In the genomic region with DNA sequence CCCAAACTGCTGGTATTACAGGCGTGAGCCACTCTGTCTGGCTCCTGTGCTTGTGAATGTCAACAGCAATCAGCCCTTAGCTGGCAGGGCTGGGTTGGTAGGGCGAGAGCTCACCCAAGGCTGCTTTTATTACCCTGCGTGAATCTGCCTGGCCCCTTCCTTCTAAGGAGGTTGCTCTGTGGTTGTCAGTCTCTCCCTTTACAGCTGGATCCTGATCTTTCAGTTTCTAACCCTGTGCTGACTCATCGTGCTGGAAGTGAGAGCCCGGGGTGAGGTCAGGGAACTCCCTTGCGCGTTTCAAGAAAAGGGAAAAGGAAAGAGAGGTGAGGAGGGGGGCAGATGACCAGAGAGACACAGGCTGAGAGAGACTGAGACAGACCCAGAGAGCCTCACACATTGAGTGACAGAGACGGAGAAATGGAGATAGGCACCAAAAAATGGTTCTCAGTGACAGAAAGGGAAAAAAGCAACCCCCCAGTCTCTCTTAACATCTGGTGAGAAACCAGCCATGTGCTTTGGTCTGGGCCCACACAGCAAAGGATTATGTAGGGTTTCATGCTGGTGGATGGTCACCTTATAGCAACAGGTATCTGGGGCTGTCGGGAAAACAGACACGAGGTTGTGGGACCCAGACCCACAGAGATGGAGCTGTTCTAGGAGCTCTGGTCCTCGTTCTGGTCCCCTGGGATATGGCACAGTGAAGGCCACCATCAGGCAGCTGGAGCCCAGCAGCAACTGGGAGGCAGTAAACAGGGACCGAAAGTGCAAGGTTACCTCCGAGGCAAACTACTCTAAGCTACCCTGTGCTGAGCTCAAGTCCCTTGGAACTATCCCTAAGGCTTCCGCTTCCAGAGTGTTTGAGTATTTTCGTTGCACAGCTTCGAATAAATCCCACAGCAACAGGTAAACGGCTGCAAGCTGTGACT, we compare ENCODE assay signal across 9 cellular contexts. TPM values are rescaled to one million over a fixed set of nuclear protein-coding genes. Genes with fewer than 3 reads are reported as not detected.
DNase-seq lines count a peak whose midpoint lies in the region; ATAC-seq lines count a peak whose summit lies in the region.
"Had no signal": no experiment of that assay in that cellular context is flagged by ENCODE, and none has a peak within 500 bp of the region (broad histone marks: within the 10 kb centered on the region; RNA-seq: fewer than 3 reads in every experiment).

No MANE protein-coding gene starts in this region.

- H3K9me3 ChIP-seq in HUES48 (ENCODE audit: control insufficient read depth, insufficient read depth, low read length) (no peaks in the 10 kb centered on the region), skeletal muscle satellite cell (replicated peaks; ENCODE audit: low read length) (no peaks in the 10 kb centered on the region)

- H3K9ac ChIP-seq in HUES48 (ENCODE audit: low read depth, low read length) (no peak overlapping the region), skeletal muscle satellite cell (ENCODE audit: low read depth, low read length) (peak overlapping the region; percentile 12)

- DNase-seq in DMS53 (lab: John Stamatoyannopoulos, UW) (peak; percentile 7), DMS53 treated with DMSO at 0.1 percent for 48 hours (lab: John Stamatoyannopoulos, UW; ENCODE audit: unreplicated experiment) (no peak), left cardiac atrium (peak; percentile 64), hippocampal formation (lab: John Stamatoyannopoulos, UW) (no peak), NCI-H128 (lab: John Stamatoyannopoulos, UW; ENCODE audit: unreplicated experiment) (no peak)
- DNase-seq in activated CD8-positive, alpha-beta T cell treated with anti-CD3 and anti-CD28 coated beads, Interleukin-2, amount 10 ng/mL, durations not matched to agents 7 days and 5 days: peak; percentile 36

- no peaks in the 10 kb centered on the region for H3K9me3 Mint-ChIP-seq in activated CD8-positive, alpha-beta T cell treated with anti-CD3 and anti-CD28 coated beads, Interleukin-2, amount 10 ng/mL, durations not matched to agents 7 days and 5 days (ENCODE audit: insufficient read depth)

- H3K4me1 Mint-ChIP-seq in activated CD8-positive, alpha-beta T cell treated with anti-CD3 and anti-CD28 coated beads, Interleukin-2, amount 10 ng/mL, durations not matched to agents 7 days and 5 days (ENCODE audit: low read depth): peaks cover 48% of the 10 kb centered on the region

- H3K4me3 Mint-ChIP-seq in activated CD8-positive, alpha-beta T cell treated with anti-CD3 and anti-CD28 coated beads, Interleukin-2, amount 10 ng/mL, durations not matched to agents 7 days and 5 days: no peak overlapping the region

- peak overlapping the region; percentile 4 for H3K27ac Mint-ChIP-seq in activated CD8-positive, alpha-beta T cell treated with anti-CD3 and anti-CD28 coated beads, Interleukin-2, amount 10 ng/mL, durations not matched to agents 7 days and 5 days

- H3K27me3 Mint-ChIP-seq in activated CD8-positive, alpha-beta T cell treated with anti-CD3 and anti-CD28 coated beads, Interleukin-2, amount 10 ng/mL, durations not matched to agents 7 days and 5 days (ENCODE audit: low read depth): no peaks in the 10 kb centered on the region

- H3K27me3 ChIP-seq in HUES48 (ENCODE audit: control insufficient read depth, insufficient read depth, low read length) (no peaks in the 10 kb centered on the region), skeletal muscle satellite cell (ENCODE audit: control insufficient read depth, insufficient read depth, low read length) (no peaks in the 10 kb centered on the region)

- intact Hi-C loops in left cardiac atrium (cut with DNase I): no loop called here

- H3K36me3 ChIP-seq in HUES48 (ENCODE audit: control insufficient read depth, insufficient read depth, low read length): peaks cover 15% of the 10 kb centered on the region
- H3K36me3 ChIP-seq in skeletal muscle satellite cell (ENCODE audit: insufficient read depth, low read length): no peaks in the 10 kb centered on the region

- no peaks in the 10 kb centered on the region for H3K36me3 Mint-ChIP-seq in activated CD8-positive, alpha-beta T cell treated with anti-CD3 and anti-CD28 coated beads, Interleukin-2, amount 10 ng/mL, durations not matched to agents 7 days and 5 days (ENCODE audit: low read depth)

- H3K4me1 ChIP-seq in HUES48 (ENCODE audit: control insufficient read depth, insufficient read depth, low read length) (peaks cover 16% of the 10 kb centered on the region), skeletal muscle satellite cell (ENCODE audit: control insufficient read depth, insufficient read depth, low read length) (peaks cover 40% of the 10 kb centered on the region)

- CTCF ChIA-PET in activated CD8-positive, alpha-beta T cell treated with anti-CD3 and anti-CD28 coated beads, Interleukin-2, amount 10 ng/mL, durations not matched to agents 7 days and 5 days (lab: Charles Lee): interaction anchor here (1.5 to 5.6 kb wide), 3 partner anchors 25 to 164 kb away, joined by 5 to 44 read pairs (median 10); a partner anchor contains a TSS

- H3K4me3 ChIP-seq in HUES48 (ENCODE audit: low read depth, low read length): no peak overlapping the region
- H3K4me3 ChIP-seq in skeletal muscle satellite cell (ENCODE audit: low read length): no peak overlapping the region

- H3K27ac ChIP-seq in HUES48 (ENCODE audit: low read depth, low read length): peak overlapping the region; percentile 57
- H3K27ac ChIP-seq: 22Rv1 had no signal

- peak; percentile 51 for ATAC-seq in activated CD8-positive, alpha-beta T cell treated with anti-CD3 and anti-CD28 coated beads, Interleukin-2, amount 10 ng/mL, durations not matched to agents 7 days and 5 days
- peak; percentile 35 to 79 for ATAC-seq in left cardiac atrium

- H3K4me2 ChIP-seq in skeletal muscle satellite cell (ENCODE audit: low read length): peak overlapping the region; percentile 70

- POLR2A ChIA-PET in activated CD8-positive, alpha-beta T cell treated with anti-CD3 and anti-CD28 coated beads, Interleukin-2, amount 10 ng/mL, durations not matched to agents 7 days and 5 days (lab: Charles Lee): interaction anchor here (0.8 kb wide), 1 partner anchor 26 kb away, joined by 3 read pairs; a partner anchor contains a TSS

RNA-seq across cellular contexts. Expression of a gene that starts 2.5 kb away (rescaled TPM):
- under 1 TPM; 0.24 to 0.34 TPM for total RNA-seq in activated CD8-positive, alpha-beta T cell treated with anti-CD3 and anti-CD28 coated beads, Interleukin-2, amount 10 ng/mL, durations not matched to agents 7 days and 5 days
- total RNA-seq in left cardiac atrium: 10 to 100 TPM; 20.9 to 21.3 TPM
- 3.7 and 5.3 TPM in 2 replicates for total RNA-seq in skeletal muscle satellite cell (2012; rRNA removed)

RNA-seq across cellular contexts. Expression of a gene that starts 17.8 kb away (rescaled TPM):
- total RNA-seq in activated CD8-positive, alpha-beta T cell treated with anti-CD3 and anti-CD28 coated beads, Interleukin-2, amount 10 ng/mL, durations not matched to agents 7 days and 5 days: 10 to 100 TPM; 65.8 to 68.8 TPM
- 10 to 100 TPM; 23.0 to 38.9 TPM for total RNA-seq in left cardiac atrium
- 102 and 121 TPM in 2 replicates for total RNA-seq in skeletal muscle satellite cell (2012; rRNA removed)

RNA-seq across cellular contexts. Expression of a gene that starts 26.1 kb away (rescaled TPM):
- 1 to 10 TPM; 1.8 to 1.9 TPM for total RNA-seq in activated CD8-positive, alpha-beta T cell treated with anti-CD3 and anti-CD28 coated beads, Interleukin-2, amount 10 ng/mL, durations not matched to agents 7 days and 5 days
- total RNA-seq in left cardiac atrium: 1 to 10 TPM; 2.3 to 5.3 TPM
- 37.5 and 58.1 TPM in 2 replicates for total RNA-seq in skeletal muscle satellite cell (2012; rRNA removed)

RNA-seq across cellular contexts. Expression of a gene that starts 35.1 kb away (rescaled TPM):
- not detected for total RNA-seq in activated CD8-positive, alpha-beta T cell treated with anti-CD3 and anti-CD28 coated beads, Interleukin-2, amount 10 ng/mL, durations not matched to agents 7 days and 5 days
- under 1 TPM; 0.29 to 0.39 TPM for total RNA-seq in left cardiac atrium
- 0.22 TPM in 1 of 2 replicates, not detected in the other for total RNA-seq in skeletal muscle satellite cell (2012; rRNA removed)

RNA-seq across cellular contexts. Expression of a gene that starts 58.2 kb away (rescaled TPM):
- total RNA-seq in activated CD8-positive, alpha-beta T cell treated with anti-CD3 and anti-CD28 coated beads, Interleukin-2, amount 10 ng/mL, durations not matched to agents 7 days and 5 days: 1 to 10 TPM; 7.0 to 7.6 TPM
- total RNA-seq in left cardiac atrium: 1 to 10 TPM; 3.8 to 5.6 TPM
- 15.7 and 18.1 TPM in 2 replicates for total RNA-seq in skeletal muscle satellite cell (2012; rRNA removed)

Comparison
In these comparisons a context has a peak if more than half of its experiments do, and no peak if none do; other contexts are left out.
1. DNase-seq: peak in DMS53 (single experiment), activated CD8-positive, alpha-beta T cell treated with anti-CD3 and anti-CD28 coated beads, Interleukin-2, amount 10 ng/mL, durations not matched to agents 7 days and 5 days (single experiment) and left cardiac atrium (single experiment); none in DMS53 treated with DMSO at 0.1 percent for 48 hours (single experiment), hippocampal formation (0 of 2) and NCI-H128 (single experiment).
2. RNA of a gene that starts 2.5 kb away (total RNA-seq): 20.9 to 21.3 TPM in left cardiac atrium; 0.24 to 0.34 TPM in activated CD8-positive, alpha-beta T cell treated with anti-CD3 and anti-CD28 coated beads, Interleukin-2, amount 10 ng/mL, durations not matched to agents 7 days and 5 days; every median in the first group is over 10 times any median in the second.